ENCODE assay signal across 20 cellular contexts in the genomic region with DNA sequence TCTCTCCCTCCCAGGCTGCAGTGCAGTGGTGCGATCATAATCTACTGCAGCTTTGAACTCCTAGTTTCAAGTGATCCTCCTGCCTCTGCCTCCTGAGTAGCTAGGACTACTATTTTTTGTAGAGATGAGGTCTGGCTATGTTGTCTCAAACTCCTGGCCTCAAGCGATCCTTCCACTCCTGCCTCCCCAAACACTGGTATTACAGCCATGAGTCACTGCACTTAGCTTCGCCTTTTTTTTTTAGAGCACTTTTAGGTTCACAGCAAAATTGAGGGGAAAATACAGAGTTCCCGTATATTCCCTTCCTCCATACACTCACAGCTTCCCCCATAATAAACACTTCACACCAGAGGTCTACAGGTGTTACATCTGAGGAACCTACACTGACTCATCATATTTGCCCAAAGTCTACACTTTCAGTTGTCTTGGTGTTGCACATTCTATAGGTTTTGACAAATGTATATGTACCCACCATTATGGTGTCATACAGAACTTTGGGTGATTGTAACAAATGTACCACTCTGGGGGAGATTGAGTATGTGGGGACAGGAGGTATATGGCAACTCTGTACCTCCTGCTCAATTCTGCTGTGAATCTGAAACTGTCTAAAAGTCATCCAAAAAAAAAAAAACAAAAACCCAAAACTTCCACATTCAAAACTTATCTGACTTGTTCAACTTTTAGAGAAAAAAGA. TPM values are rescaled to one million over a fixed set of nuclear protein-coding genes. Genes with fewer than 3 reads are reported as not detected.
DNase-seq lines count a peak whose midpoint lies in the region; ATAC-seq, FAIRE-seq and TF ChIP-seq lines count a peak whose summit lies in the region.
"Had no signal": no experiment of that assay in that cellular context is flagged by ENCODE, and none has a peak within 500 bp of the region (broad histone marks: within the 10 kb centered on the region; RNA-seq: fewer than 3 reads in every experiment).

No MANE protein-coding gene starts in this region.

- POLR2A ChIA-PET in SK-N-SH (lab: Yijun Ruan, JAX): interaction anchor here (1.0 to 2.4 kb wide), 3 partner anchors 9 to 14 kb away, joined by 4 to 9 read pairs (median 4); no protein-coding TSS in a partner anchor

- H3K9me3 ChIP-seq in DND-41 (ENCODE audit: insufficient read depth, low read length, severe bottlenecking): no peaks in the 10 kb centered on the region
- H3K9me3 ChIP-seq in OCI-LY3 (ENCODE audit: insufficient read depth, low read length): no peaks in the 10 kb centered on the region
- no peaks in the 10 kb centered on the region for H3K9me3 ChIP-seq in SK-N-SH
- H3K9me3 ChIP-seq in body of pancreas: no peaks in the 10 kb centered on the region
- H3K9me3 ChIP-seq: BE2C, prostate gland, thoracic aorta had no signal

- H2AFZ ChIP-seq in DND-41 (ENCODE audit: low read depth, low read length) (no peak overlapping the region), OCI-LY3 (ENCODE audit: low read depth, low read length) (no peak overlapping the region), SK-N-SH (ENCODE audit: low read depth) (no peak overlapping the region)

- WGBS in SK-N-SH (ENCODE audit: low lambda C conversion rate): 85% methylated on average over 4 of the region's 4 CpGs
- 84 to 86% methylated on average over 4 of the region's 4 CpGs for WGBS in body of pancreas, 2 donors

- TF ChIP-seq EP300 in SK-N-SH (IDR thresholded peaks at IDR 0.05; ENCODE audit: borderline replicate concordance in 1 of 2, low read depth in 1 of 2, low read length in 1 of 2): no peak

- H3K9ac ChIP-seq in DND-41 (ENCODE audit: low read depth, low read length) (no peak overlapping the region), OCI-LY3 (ENCODE audit: low read length) (no peak overlapping the region), SK-N-SH (no peak overlapping the region)

- H3K27me3 ChIP-seq in DND-41 (ENCODE audit: insufficient read depth, low read length, poor library complexity) (no peaks in the 10 kb centered on the region), OCI-LY3 (ENCODE audit: low read depth, low read length) (no peaks in the 10 kb centered on the region), SK-N-SH (ENCODE audit: insufficient read depth) (no peaks in the 10 kb centered on the region), body of pancreas (no peaks in the 10 kb centered on the region)
- H3K27me3 ChIP-seq: BE2C had no signal

- TF ChIP-seq CTCF in DND-41 (IDR thresholded peaks at IDR 0.05; ENCODE audit: borderline replicate concordance, extremely low read depth, low read length, poor library complexity, severe bottlenecking) (no peak), OCI-LY3 (IDR thresholded peaks at IDR 0.05; ENCODE audit: low read depth, low read length) (no peak), epithelial cell of esophagus (IDR thresholded peaks at IDR 0.05; ENCODE audit: insufficient read depth, low read depth, low read length, missing control alignments) (no peak), SK-N-SH (IDR thresholded peaks at IDR 0.05) (no peak), body of pancreas (IDR thresholded peaks at IDR 0.05) (no peak)

- no peak for DNase-seq in DND-41
- no peak for DNase-seq in GM18507 (ENCODE audit: extremely low spot score, insufficient read length, low read depth)
- peak; percentile 33 for DNase-seq in epithelial cell of esophagus (ENCODE audit: low read depth)
- no peak for DNase-seq in SK-N-SH
- DNase-seq in SKM-1 treated with dmso at 0.1 percent for 144 hours (lab: John Stamatoyannopoulos, UW; ENCODE audit: unreplicated experiment): no peak
- no peak for DNase-seq in body of pancreas
- DNase-seq: BE2C; cortex of kidney; hippocampal formation; kidney glomerular epithelial cell; NCI-H1694; NCI-H345; small intestine; stimulated activated CD4-positive, alpha-beta T cell treated with anti-CD3 and anti-CD28 coated beads, Interleukin-4, amount 100 ng/mL, for 24 hours had no signal

- no peak overlapping the region for H3K4me2 ChIP-seq in DND-41 (ENCODE audit: insufficient read depth, low read length)
- no peak overlapping the region for H3K4me2 ChIP-seq in OCI-LY3 (ENCODE audit: low read length)
- H3K4me2 ChIP-seq in SK-N-SH: no peak overlapping the region

- CTCF ChIA-PET in SK-N-SH (lab: Yijun Ruan, JAX): interaction anchor here (0.7 to 1.6 kb wide), 2 partner anchors 16 to 23 kb away, joined by 3 to 4 read pairs; a partner anchor contains a TSS

- H3K36me3 ChIP-seq in DND-41 (ENCODE audit: insufficient read depth, low read length): peaks cover 25% of the 10 kb centered on the region
- H3K36me3 ChIP-seq in OCI-LY3 (replicated peaks; ENCODE audit: low read depth, low read length): peaks cover 26% of the 10 kb centered on the region
- peaks cover 0 to 13% of the 10 kb centered on the region in 2 experiments for H3K36me3 ChIP-seq in SK-N-SH (replicated peaks in 1 of 2; ENCODE audit: control insufficient read depth in 1 of 2, insufficient read depth in 2 of 2, low read length in 1 of 2)
- H3K36me3 ChIP-seq in body of pancreas (replicated peaks in 1 of 2; ENCODE audit: insufficient read depth in 1 of 2, low read depth in 2 of 2): peaks cover 0 to 13% of the 10 kb centered on the region in 2 donors
- H3K36me3 ChIP-seq: prostate gland had no signal

- 0 out of 3 replicates have a peak, but pooled peaks have one; percentile 25 for ATAC-seq in DND-41 (ENCODE audit: insufficient read depth, low read depth)
- no peak for ATAC-seq in body of pancreas

- no peak overlapping the region for H3K27ac ChIP-seq in DND-41 (ENCODE audit: low read length)
- peak overlapping the region; percentile 12; the same call in 1 of the 2 replicates for H3K27ac ChIP-seq in OCI-LY3 (ENCODE audit: low read length)
- H3K27ac ChIP-seq in SK-N-SH (ENCODE audit: low read depth in 2 of 2, low read length in 1 of 2): no peak overlapping the region
- H3K27ac ChIP-seq in body of pancreas: no peak overlapping the region
- H3K27ac ChIP-seq: prostate gland, thoracic aorta had no signal

- H3K4me3 ChIP-seq in DND-41 (ENCODE audit: low read depth in 1 of 2, low read length in 2 of 2): no peak overlapping the region
- no peak overlapping the region for H3K4me3 ChIP-seq in OCI-LY3 (ENCODE audit: low read length)
- H3K4me3 ChIP-seq in epithelial cell of esophagus (ENCODE audit: low read length): no peak overlapping the region
- no peak overlapping the region for H3K4me3 ChIP-seq in SK-N-SH (ENCODE audit: low read depth in 2 of 2, low read length in 1 of 2)
- H3K4me3 ChIP-seq in body of pancreas: no peak overlapping the region
- H3K4me3 ChIP-seq: prostate gland, thoracic aorta had no signal

- no peaks in the 10 kb centered on the region for H3F3A ChIP-seq in SK-N-SH (replicated peaks; ENCODE audit: insufficient read depth)

- no peaks in the 10 kb centered on the region for H3K79me2 ChIP-seq in DND-41 (ENCODE audit: insufficient read depth, low read length)
- no peaks in the 10 kb centered on the region for H3K79me2 ChIP-seq in OCI-LY3 (ENCODE audit: low read length)
- H3K79me2 ChIP-seq in SK-N-SH (ENCODE audit: insufficient read depth): no peaks in the 10 kb centered on the region

- H4K20me1 ChIP-seq in DND-41 (ENCODE audit: insufficient read depth, low read length) (no peaks in the 10 kb centered on the region), OCI-LY3 (ENCODE audit: insufficient read depth, low read length) (no peaks in the 10 kb centered on the region), SK-N-SH (ENCODE audit: insufficient read depth) (no peaks in the 10 kb centered on the region)

- no peaks in the 10 kb centered on the region for H3K4me1 ChIP-seq in DND-41 (ENCODE audit: insufficient read depth, low read length)
- peaks cover 22% of the 10 kb centered on the region for H3K4me1 ChIP-seq in OCI-LY3 (ENCODE audit: low read length)
- no peaks in the 10 kb centered on the region for H3K4me1 ChIP-seq in SK-N-SH (ENCODE audit: control insufficient read depth in 1 of 2, insufficient read depth in 2 of 2, low read depth in 1 of 2, low read length in 1 of 2)
- no peaks in the 10 kb centered on the region for H3K4me1 ChIP-seq in body of pancreas
- H3K4me1 ChIP-seq: BE2C, prostate gland had no signal

- intact Hi-C loops in body of pancreas (cut with DNase I): no loop called here

- no peak for TF ChIP-seq RAD21 in SK-N-SH (IDR thresholded peaks at IDR 0.05; ENCODE audit: low read length)

- peak; percentile 26 for FAIRE-seq in GM18507 (lab: Jason Lieb, UNC)
- FAIRE-seq: endothelial cell of umbilical vein, G401.6, GM12891, small intestine had no signal

- H3K9me2 ChIP-seq in SK-N-SH: no peaks in the 10 kb centered on the region

- TF ChIP-seq POLR2A in body of pancreas (IDR thresholded peaks at IDR 0.05): no peak

TF ChIP-seq in SK-N-SH, 30 proteins besides CTCF, POLR2A, EP300 and RAD21 (continues in another document):
- no peak for TF ChIP-seq EZH2phosphoT487 (IDR thresholded peaks at IDR 0.05; ENCODE audit: borderline replicate concordance, low read depth)
- TF ChIP-seq POLR2AphosphoS5 (IDR thresholded peaks at IDR 0.05; ENCODE audit: low read depth, low read length): no peak
- TF ChIP-seq NRF1 (IDR thresholded peaks at IDR 0.05; ENCODE audit: low read depth, low read length): no peak

RNA-seq across cellular contexts. Expression of a gene that starts 11.3 kb away (rescaled TPM):
- polyA plus RNA-seq in SK-N-SH (2012; rRNA removed): 21.8 and 22.1 TPM in 2 replicates
- polyA plus RNA-seq in SK-N-SH (2012; cell fraction: cytosol; rRNA removed): 12.6 and 17.4 TPM in 2 replicates
- polyA plus RNA-seq in SK-N-SH (2012; cell fraction: nucleus; rRNA removed): 48.3 and 61.6 TPM in 2 replicates
- total RNA-seq in body of pancreas: 10 to 100 TPM; 64.6 to 90.3 TPM

RNA-seq across cellular contexts. Expression of a gene that starts 15.0 kb away (rescaled TPM):
- 90.8 and 105 TPM in 2 replicates for polyA plus RNA-seq in SK-N-SH (2012; rRNA removed)
- polyA plus RNA-seq in SK-N-SH (2012; cell fraction: cytosol; rRNA removed): 64.8 and 77.2 TPM in 2 replicates
- polyA plus RNA-seq in SK-N-SH (2012; cell fraction: nucleus; rRNA removed): 99.7 and 113 TPM in 2 replicates
- 100 to 1,000 TPM; 121 to 218 TPM for total RNA-seq in body of pancreas

RNA-seq across cellular contexts. Expression of a gene that starts 23.4 kb away (rescaled TPM):
- polyA plus RNA-seq in SK-N-SH (2012; rRNA removed): 299 and 368 TPM in 2 replicates
- 280 and 301 TPM in 2 replicates for polyA plus RNA-seq in SK-N-SH (2012; cell fraction: cytosol; rRNA removed)
- polyA plus RNA-seq in SK-N-SH (2012; cell fraction: nucleus; rRNA removed): 172 and 215 TPM in 2 replicates
- 10 to 100 TPM; 26.2 to 39.9 TPM for total RNA-seq in body of pancreas

RNA-seq across cellular contexts. Expression of a gene that starts 23.8 kb away (rescaled TPM):
- polyA plus RNA-seq in SK-N-SH (2012; rRNA removed): 2,335 and 2,688 TPM in 2 replicates
- 3,219 and 4,860 TPM in 2 replicates for polyA plus RNA-seq in SK-N-SH (2012; cell fraction: cytosol; rRNA removed)
- 490 and 600 TPM in 2 replicates for polyA plus RNA-seq in SK-N-SH (2012; cell fraction: nucleus; rRNA removed)
- 1,000 to 10,000 TPM in 1 of 2 donors, 100 to 1,000 TPM in 1; 824 to 1,261 TPM for total RNA-seq in body of pancreas

RNA-seq across cellular contexts. Expression of a gene that starts 25.6 kb away (rescaled TPM):
- polyA plus RNA-seq in SK-N-SH (2012; rRNA removed): 13.8 and 14.8 TPM in 2 replicates
- 8.9 and 11.4 TPM in 2 replicates for polyA plus RNA-seq in SK-N-SH (2012; cell fraction: cytosol; rRNA removed)
- 39.6 and 51.2 TPM in 2 replicates for polyA plus RNA-seq in SK-N-SH (2012; cell fraction: nucleus; rRNA removed)
- 10 to 100 TPM; 17.6 to 50.1 TPM for total RNA-seq in body of pancreas
